ENCODE assay signal across 13 cellular contexts in the genomic region with DNA sequence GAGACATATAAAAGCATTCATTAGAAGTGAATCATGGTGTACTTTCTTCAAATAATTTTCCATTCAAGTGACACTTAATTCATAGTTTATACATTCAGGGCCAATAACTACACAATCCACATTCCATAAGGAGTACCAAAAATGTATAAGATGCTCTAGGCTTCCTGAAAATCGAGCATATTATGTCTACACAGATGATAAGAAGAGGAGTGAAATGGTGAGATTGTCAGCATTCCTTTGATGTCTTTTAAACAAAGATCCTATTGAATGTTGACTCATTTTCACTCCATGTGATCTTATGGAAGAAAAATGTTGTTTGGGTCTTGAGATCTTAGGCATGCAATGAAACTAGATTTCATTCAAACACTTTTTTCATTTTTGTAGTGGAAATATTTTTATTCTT.
A peak's percentile ranks its signal among the peaks of the same experiment; 100 is the strongest.
DNase-seq lines count a peak whose midpoint lies in the region; ATAC-seq, FAIRE-seq and TF ChIP-seq lines count a peak whose summit lies in the region.
"Had no signal": no experiment of that assay in that cellular context is flagged by ENCODE, and none has a peak within 500 bp of the region (broad histone marks: within the 10 kb centered on the region; RNA-seq: fewer than 3 reads in every experiment).

No MANE protein-coding gene starts in this region.

- no peak overlapping the region for H3K27ac Mint-ChIP-seq in activated CD4-positive, alpha-beta memory T cell treated with anti-CD3 and anti-CD28 coated beads, Interleukin-2, amount 10 ng/mL, durations not matched to agents 7 days and 5 days
- no peak overlapping the region for H3K27ac Mint-ChIP-seq in T-cell
- no peak overlapping the region for H3K27ac Mint-ChIP-seq in progenitor cell of endocrine pancreas
- H3K27ac Mint-ChIP-seq: activated naive CD8-positive, alpha-beta T cell treated with anti-CD3 and anti-CD28 coated beads, Interleukin-2, amount 10 ng/mL, durations not matched to agents 7 days and 5 days had no signal

- no peak overlapping the region for H3K4me2 ChIP-seq in HepG2 (ENCODE audit: low read depth, low read length)

- WGBS in HepG2 (ENCODE audit: low lambda C conversion rate) = 0% methylated on average over 1 of the region's 1 CpG
- 3% methylated on average over 1 of the region's 1 CpG for WGBS in right lobe of liver (ENCODE audit: insufficient coverage, low coverage, low lambda C conversion rate, missing lambda C conversion rate)

- no peaks in the 10 kb centered on the region for H4K20me1 ChIP-seq in HepG2 (ENCODE audit: insufficient read depth, low read length)

- no peaks in the 10 kb centered on the region for H3K79me2 ChIP-seq in HepG2 (ENCODE audit: insufficient read depth, low read length)

- peaks cover 0 to 1% of the 10 kb centered on the region in 2 experiments; a peak in 1 of 5 replicates for H3K27me3 ChIP-seq in HepG2 (ENCODE audit: control insufficient read depth in 1 of 2, insufficient read depth in 2 of 2, low read length in 2 of 2)
- no peaks in the 10 kb centered on the region for H3K27me3 ChIP-seq in right lobe of liver
- H3K27me3 ChIP-seq: MG63 had no signal

- CTCF ChIA-PET in HepG2 (lab: Yijun Ruan, JAX; ENCODE audit: low intra/inter-chr PET ratio, low total read pairs) (no interaction called here), T-cell (lab: Charles Lee) (no interaction called here)
- CTCF ChIA-PET in activated CD4-positive, alpha-beta memory T cell treated with anti-CD3 and anti-CD28 coated beads, Interleukin-2, amount 10 ng/mL, durations not matched to agents 7 days and 5 days (lab: Charles Lee) = no interaction called here

- TF ChIP-seq POLR2A in HepG2 (IDR thresholded peaks at IDR 0.05; ENCODE audit: insufficient read depth in 1 of 2, low read depth in 2 of 2, low read length in 2 of 2) (no peak), right lobe of liver (IDR thresholded peaks at IDR 0.05) (no peak)

- peaks cover 2% of the 10 kb centered on the region for H3K9me3 Mint-ChIP-seq in activated CD4-positive, alpha-beta memory T cell treated with anti-CD3 and anti-CD28 coated beads, Interleukin-2, amount 10 ng/mL, durations not matched to agents 7 days and 5 days
- peaks cover 9 to 14% (median 10%) of the 10 kb centered on the region in 3 donors for H3K9me3 Mint-ChIP-seq in T-cell
- H3K9me3 Mint-ChIP-seq in progenitor cell of endocrine pancreas (ENCODE audit: low read depth) = no peaks in the 10 kb centered on the region

- no peak overlapping the region for H3K9ac ChIP-seq in HepG2 (ENCODE audit: insufficient read depth, low read depth, low read length)

- TF ChIP-seq CTCF in HepG2 (CRISPR knock-in tag; IDR thresholded peaks at IDR 0.05) (no peak), right lobe of liver (IDR thresholded peaks at IDR 0.05) (no peak), astrocyte of the cerebellum (IDR thresholded peaks at IDR 0.05; ENCODE audit: low read depth, low read length, missing control alignments) (no peak), progenitor cell of endocrine pancreas (IDR thresholded peaks at IDR 0.05; ENCODE audit: unreplicated experiment) (no peak)

- in situ Hi-C loops in HepG2 (cut with HindIII; ENCODE audit: extremely low pct_ligation_motif_present, low pct_unique_long_range_greater_than_20kb) (loop anchor here (25.0 kb wide), 1 partner anchor 1486 kb away; no protein-coding TSS in a partner anchor), astrocyte of the cerebellum (cut with HindIII; ENCODE audit: low sequenced_read_pairs) (no loop called here)

- H3K4me3 Mint-ChIP-seq in activated CD4-positive, alpha-beta memory T cell treated with anti-CD3 and anti-CD28 coated beads, Interleukin-2, amount 10 ng/mL, durations not matched to agents 7 days and 5 days = no peak overlapping the region
- H3K4me3 Mint-ChIP-seq in T-cell (no peak overlapping the region), progenitor cell of endocrine pancreas (ENCODE audit: low read depth) (no peak overlapping the region)
- H3K4me3 Mint-ChIP-seq: activated naive CD8-positive, alpha-beta T cell treated with anti-CD3 and anti-CD28 coated beads, Interleukin-2, amount 10 ng/mL, durations not matched to agents 7 days and 5 days had no signal

- intact Hi-C loops in HepG2 (cut with micrococcal nuclease; ENCODE audit: unreplicated experiment) = no loop called here
- intact Hi-C loops in right lobe of liver (cut with DNase I) = no loop called here

- H3K4me3 ChIP-seq in HepG2 (replicated peaks in 1 of 3; ENCODE audit: insufficient read depth in 1 of 3, low read depth in 2 of 3, low read length in 3 of 3) (no peak overlapping the region), right lobe of liver (no peak overlapping the region), astrocyte of the cerebellum (ENCODE audit: low read depth, low read length) (no peak overlapping the region)
- H3K4me3 ChIP-seq: MG63 had no signal

- ATAC-seq in HepG2 (no peak), right lobe of liver (no peak), T-cell (replicated peaks in 1 of 4) (no peak)

- no peak overlapping the region for H2AFZ ChIP-seq in HepG2 (ENCODE audit: low read length)

- H3K36me3 ChIP-seq in HepG2 (replicated peaks in 1 of 2; ENCODE audit: control insufficient read depth in 1 of 2, insufficient read depth in 2 of 2, low read length in 2 of 2) = no peaks in the 10 kb centered on the region
- no peaks in the 10 kb centered on the region for H3K36me3 ChIP-seq in right lobe of liver

- POLR2A ChIA-PET in HepG2 (lab: Yijun Ruan, JAX) = no interaction called here
- POLR2A ChIA-PET in activated CD4-positive, alpha-beta memory T cell treated with anti-CD3 and anti-CD28 coated beads, Interleukin-2, amount 10 ng/mL, durations not matched to agents 7 days and 5 days (lab: Charles Lee) = no interaction called here
- POLR2A ChIA-PET in T-cell (lab: Charles Lee) = no interaction called here

- H3K36me3 Mint-ChIP-seq in activated CD4-positive, alpha-beta memory T cell treated with anti-CD3 and anti-CD28 coated beads, Interleukin-2, amount 10 ng/mL, durations not matched to agents 7 days and 5 days (ENCODE audit: low read depth) = no peaks in the 10 kb centered on the region
- H3K36me3 Mint-ChIP-seq in T-cell = no peaks in the 10 kb centered on the region
- no peaks in the 10 kb centered on the region for H3K36me3 Mint-ChIP-seq in progenitor cell of endocrine pancreas (ENCODE audit: insufficient read depth)
- H3K36me3 Mint-ChIP-seq: activated naive CD8-positive, alpha-beta T cell treated with anti-CD3 and anti-CD28 coated beads, Interleukin-2, amount 10 ng/mL, durations not matched to agents 7 days and 5 days had no signal

- H3K27ac ChIP-seq in HepG2 (ENCODE audit: extremely low read length, insufficient read depth, low read length) (no peak overlapping the region), right lobe of liver (no peak overlapping the region)

- no peaks in the 10 kb centered on the region for H3K4me1 ChIP-seq in HepG2 (ENCODE audit: insufficient read depth, low read length)
- H3K4me1 ChIP-seq in right lobe of liver = no peaks in the 10 kb centered on the region

- TF ChIP-seq EP300 in HepG2 (IDR thresholded peaks at IDR 0.05; ENCODE audit: low read depth in 2 of 2, low read length in 2 of 2) (no peak), HepG2 (CRISPR knock-in tag; IDR thresholded peaks at IDR 0.05; ENCODE audit: borderline replicate concordance) (no peak)

- no peak for FAIRE-seq in HepG2 (lab: Jason Lieb, UNC)

- DNase-seq in HepG2 (ENCODE audit: low spot score) (peak; percentile 2), right lobe of liver (no peak), astrocyte of the cerebellum (ENCODE audit: low read depth) (peak; percentile 63), hepatic stellate cell (ENCODE audit: low spot score) (peak; percentile 4), T-cell (no peak), progenitor cell of endocrine pancreas (ENCODE audit: low spot score, unreplicated experiment) (no peak)
- no peak for DNase-seq in activated CD4-positive, alpha-beta memory T cell treated with anti-CD3 and anti-CD28 coated beads, Interleukin-2, amount 10 ng/mL, durations not matched to agents 7 days and 5 days
- DNase-seq in activated naive CD4-positive, alpha-beta T cell treated with Interleukin-2 at 50 U/mL for 16 hours = no peak
- DNase-seq: 8988T; activated naive CD8-positive, alpha-beta T cell treated with anti-CD3 and anti-CD28 coated beads, Interleukin-2, amount 10 ng/mL, durations not matched to agents 7 days and 5 days; effector CD8-positive, alpha-beta T cell; MG63; retina had no signal

- H3K27me3 Mint-ChIP-seq in activated CD4-positive, alpha-beta memory T cell treated with anti-CD3 and anti-CD28 coated beads, Interleukin-2, amount 10 ng/mL, durations not matched to agents 7 days and 5 days = no peaks in the 10 kb centered on the region
- H3K27me3 Mint-ChIP-seq in T-cell (no peaks in the 10 kb centered on the region), progenitor cell of endocrine pancreas (no peaks in the 10 kb centered on the region)
- H3K27me3 Mint-ChIP-seq: activated naive CD8-positive, alpha-beta T cell treated with anti-CD3 and anti-CD28 coated beads, Interleukin-2, amount 10 ng/mL, durations not matched to agents 7 days and 5 days had no signal

- no TSS peak for BruUV-seq in HepG2 (replicated peaks; lab: Mats Ljungman, UMichigan)

- H3K4me1 Mint-ChIP-seq in activated CD4-positive, alpha-beta memory T cell treated with anti-CD3 and anti-CD28 coated beads, Interleukin-2, amount 10 ng/mL, durations not matched to agents 7 days and 5 days = no peaks in the 10 kb centered on the region
- H3K4me1 Mint-ChIP-seq in T-cell (no peaks in the 10 kb centered on the region), progenitor cell of endocrine pancreas (ENCODE audit: low read depth) (no peaks in the 10 kb centered on the region)
- H3K4me1 Mint-ChIP-seq: activated naive CD8-positive, alpha-beta T cell treated with anti-CD3 and anti-CD28 coated beads, Interleukin-2, amount 10 ng/mL, durations not matched to agents 7 days and 5 days had no signal

- H3K9me3 ChIP-seq in HepG2 (ENCODE audit: low read length) = 0 out of 2 replicates have a peak, but pooled peaks cover 4% of the 10 kb centered on the region
- H3K9me3 ChIP-seq in right lobe of liver = no peaks in the 10 kb centered on the region
- H3K9me3 ChIP-seq: MG63 had no signal

- TF ChIP-seq RAD21 in HepG2 (CRISPR knock-in tag; IDR thresholded peaks at IDR 0.05) = no peak

TF ChIP-seq in HepG2, 621 proteins besides CTCF, POLR2A, EP300 and RAD21 (continues in another document):
- TF ChIP-seq ZNF546 (CRISPR knock-in tag; conservative IDR thresholded peaks at IDR 0.05) = no peak
- TF ChIP-seq PHF20 (CRISPR knock-in tag; IDR thresholded peaks at IDR 0.05) = no peak
- no peak for TF ChIP-seq ZFP36L1 (CRISPR knock-in tag; IDR thresholded peaks at IDR 0.05)
- no peak for TF ChIP-seq ZNF660 (CRISPR knock-in tag; IDR thresholded peaks at IDR 0.05; ENCODE audit: borderline replicate concordance, low read depth)
- TF ChIP-seq RFXAP (CRISPR knock-in tag; IDR thresholded peaks at IDR 0.05; ENCODE audit: borderline replicate concordance) = no peak
- no peak for TF ChIP-seq ZBTB38 (CRISPR knock-in tag; IDR thresholded peaks at IDR 0.05)
- TF ChIP-seq, protein P1, sequence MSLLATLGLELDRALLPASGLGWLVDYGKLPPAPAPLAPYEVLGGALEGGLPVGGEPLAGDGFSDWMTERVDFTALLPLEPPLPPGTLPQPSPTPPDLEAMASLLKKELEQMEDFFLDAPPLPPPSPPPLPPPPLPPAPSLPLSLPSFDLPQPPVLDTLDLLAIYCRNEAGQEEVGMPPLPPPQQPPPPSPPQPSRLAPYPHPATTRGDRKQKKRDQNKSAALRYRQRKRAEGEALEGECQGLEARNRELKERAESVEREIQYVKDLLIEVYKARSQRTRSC (CRISPR knock-in tag; IDR thresholded peaks at IDR 0.05; ENCODE audit: low read depth) = no peak

Comparison
In these comparisons a context has a peak if more than half of its experiments do, and no peak if none do; other contexts are left out.
1. DNase-seq: peak in HepG2 (single experiment), astrocyte of the cerebellum (single experiment) and hepatic stellate cell (single experiment); none in right lobe of liver (0 of 3), activated CD4-positive, alpha-beta memory T cell treated with anti-CD3 and anti-CD28 coated beads, Interleukin-2, amount 10 ng/mL, durations not matched to agents 7 days and 5 days (single experiment), T-cell (0 of 34), progenitor cell of endocrine pancreas (single experiment) and activated naive CD4-positive, alpha-beta T cell treated with Interleukin-2 at 50 U/mL for 16 hours (single experiment).